25 cellular contexts compared by ENCODE assay signal in genomic region chr15:70279096-70279495, GRCh38.
"Had no signal": no experiment of that assay in that cellular context is flagged by ENCODE, and none has a peak within 500 bp of the region (broad histone marks: within the 10 kb centered on the region; RNA-seq: fewer than 3 reads in every experiment).

No MANE protein-coding gene starts in this region.

- DNase-seq: IMR-90, Karpas-422, KG1, MG63, NCI-H1092, NCI-H1105 treated with DMSO at 0.1 percent for 48 hours, NCI-H1417 treated with DMSO at 0.1 percent for 48 hours, NCI-H146, NCI-H1694 treated with DMSO at 0.1 percent for 48 hours, NCI-H2029, NCI-H2081 treated with DMSO at 0.1 percent for 48 hours, NCI-H2171, NCI-H226, NCI-H446, NCI-H510A, NCI-H524 treated with DMSO at 0.1 percent for 48 hours, NCI-H69, NCI-H774, PC-3, SHP77 treated with DMSO at 0.1 percent for 48 hours, SJCRH30 had no signal

- H3K4me3 ChIP-seq: MG63, SJCRH30 had no signal

- H3K4me1 ChIP-seq: SJCRH30 had no signal

- H3K36me3 ChIP-seq: MG63, SJCRH30 had no signal

- H3K27me3 ChIP-seq: MG63, SJCRH30 had no signal

- ATAC-seq: HepG2, PC-3, Right ventricle myocardium inferior, SK-N-SH treated with all-trans-retinoic acid at 6 μM for 48 hours had no signal

- H3K27ac ChIP-seq: RWPE1, SJCRH30 had no signal

- H3K9me3 ChIP-seq: MG63, SJCRH30 had no signal
